ENCODE assay signal across 9 cellular contexts in genomic region chr10:43304079-43304686, GRCh38. TPM values are rescaled to one million over a fixed set of nuclear protein-coding genes. Genes with fewer than 3 reads are reported as not detected.
DNase-seq lines count a peak whose midpoint lies in the region; ATAC-seq and TF ChIP-seq lines count a peak whose summit lies in the region.
"Had no signal": no experiment of that assay in that cellular context is flagged by ENCODE, and none has a peak within 500 bp of the region (broad histone marks: within the 10 kb centered on the region; RNA-seq: fewer than 3 reads in every experiment).

No MANE protein-coding gene starts in this region.

- intact Hi-C loops in lower lobe of right lung (cut with DNase I) (no loop called here), testis (cut with DNase I; ENCODE audit: low total_unique reads) (no loop called here)

- H3K36me3 ChIP-seq in lower lobe of right lung (no peaks in the 10 kb centered on the region), testis (ENCODE audit: low read depth, missing control alignments) (no peaks in the 10 kb centered on the region)

- peak overlapping the region; percentile 68 for H3K27ac Mint-ChIP-seq in activated CD4-positive, alpha-beta T cell treated with anti-CD3 and anti-CD28 coated beads, Interleukin-2, amount 10 ng/mL, durations not matched to agents 7 days and 5 days
- peak overlapping the region in 2 of 5 experiments; percentile 10 to 15 for H3K27ac Mint-ChIP-seq in brain

- peaks cover 29% of the 10 kb centered on the region for H3K27me3 Mint-ChIP-seq in activated CD4-positive, alpha-beta T cell treated with anti-CD3 and anti-CD28 coated beads, Interleukin-2, amount 10 ng/mL, durations not matched to agents 7 days and 5 days
- peaks cover 28% of the 10 kb centered on the region for H3K27me3 Mint-ChIP-seq in brain

- H3K9me3 ChIP-seq in lower lobe of right lung, result no peaks in the 10 kb centered on the region
- H3K9me3 ChIP-seq in testis, result no peaks in the 10 kb centered on the region

- CTCF ChIA-PET in activated CD4-positive, alpha-beta T cell treated with anti-CD3 and anti-CD28 coated beads, Interleukin-2, amount 10 ng/mL, durations not matched to agents 7 days and 5 days (lab: Charles Lee), result interaction anchor here (0.6 to 2.4 kb wide), 7 partner anchors 10 to 62 kb away, joined by 3 to 18 read pairs (median 4); no protein-coding TSS in a partner anchor

- no peak for ATAC-seq in lower lobe of right lung
- ATAC-seq in GM18867 (IDR thresholded peaks at IDR 0.05; ENCODE audit: unreplicated experiment), result no peak

- H3K4me3 Mint-ChIP-seq in activated CD4-positive, alpha-beta T cell treated with anti-CD3 and anti-CD28 coated beads, Interleukin-2, amount 10 ng/mL, durations not matched to agents 7 days and 5 days, result peak overlapping the region; percentile 58
- peak overlapping the region; percentile 70 to 80 (median 77) for H3K4me3 Mint-ChIP-seq in brain

- TF ChIP-seq CTCF in brain (conservative IDR thresholded peaks at IDR 0.05) (no peak), lower lobe of right lung (IDR thresholded peaks at IDR 0.05) (no peak), testis (IDR thresholded peaks at IDR 0.05) (no peak)

- no peak for TF ChIP-seq POLR2A in testis (IDR thresholded peaks at IDR 0.05)

- 27 to 30% methylated on average over 3 of the region's 3 CpGs for WGBS in testis, 2 donors

- peak overlapping the region; percentile 50 for H3K4me3 ChIP-seq in lower lobe of right lung
- H3K4me3 ChIP-seq in testis, result peak overlapping the region; percentile 29 to 36

- H3K36me3 Mint-ChIP-seq in activated CD4-positive, alpha-beta T cell treated with anti-CD3 and anti-CD28 coated beads, Interleukin-2, amount 10 ng/mL, durations not matched to agents 7 days and 5 days (ENCODE audit: low read depth), result peaks cover 37% of the 10 kb centered on the region
- H3K36me3 Mint-ChIP-seq in brain, result no peaks in the 10 kb centered on the region

- H3K4me1 ChIP-seq in lower lobe of right lung (peaks cover 12% of the 10 kb centered on the region), testis (peaks cover 1% of the 10 kb centered on the region)

- H3K27me3 ChIP-seq in lower lobe of right lung (ENCODE audit: low read depth) (no peaks in the 10 kb centered on the region), testis (no peaks in the 10 kb centered on the region)

- peaks cover 61% of the 10 kb centered on the region for H3K4me1 Mint-ChIP-seq in activated CD4-positive, alpha-beta T cell treated with anti-CD3 and anti-CD28 coated beads, Interleukin-2, amount 10 ng/mL, durations not matched to agents 7 days and 5 days
- peaks cover 23% of the 10 kb centered on the region for H3K4me1 Mint-ChIP-seq in brain

- no peak for DNase-seq in activated CD4-positive, alpha-beta T cell treated with anti-CD3 and anti-CD28 coated beads, Interleukin-2, amount 10 ng/mL, durations not matched to agents 7 days and 5 days
- no peak for DNase-seq in activated CD4-positive, alpha-beta T cell treated with anti-CD3 and anti-CD28 coated beads for 1 hour
- no peak for DNase-seq in lower lobe of right lung
- no peak for DNase-seq in testis
- DNase-seq in NOMO-1 treated with dmso at 0.1 percent for 144 hours (lab: John Stamatoyannopoulos, UW; ENCODE audit: unreplicated experiment), result no peak
- DNase-seq in DMS 273 treated with DMSO at 0.1 percent for 48 hours (lab: John Stamatoyannopoulos, UW), result no peak

- POLR2A ChIA-PET in activated CD4-positive, alpha-beta T cell treated with anti-CD3 and anti-CD28 coated beads, Interleukin-2, amount 10 ng/mL, durations not matched to agents 7 days and 5 days (lab: Charles Lee), result no interaction called here

- peaks cover 18% of the 10 kb centered on the region for H3K9me3 Mint-ChIP-seq in activated CD4-positive, alpha-beta T cell treated with anti-CD3 and anti-CD28 coated beads, Interleukin-2, amount 10 ng/mL, durations not matched to agents 7 days and 5 days
- H3K9me3 Mint-ChIP-seq in brain, result peaks cover 0 to 13% (median 8%) of the 10 kb centered on the region in 5 experiments

- H3K27ac ChIP-seq in lower lobe of right lung (peak overlapping the region; percentile 53), testis (no peak overlapping the region)
- H3K27ac ChIP-seq: KMS-11 had no signal

RNA-seq across cellular contexts. Expression of gene RASGEF1A, which starts 37.3 kb away (rescaled TPM):
- 1 to 10 TPM; 1.6 to 2.3 TPM for total RNA-seq in activated CD4-positive, alpha-beta T cell treated with anti-CD3 and anti-CD28 coated beads, Interleukin-2, amount 10 ng/mL, durations not matched to agents 7 days and 5 days
- 3.2 TPM for polyA plus RNA-seq in brain (ENCODE audit: insufficient read depth, low read depth, low replicate concordance)
- 2.7 TPM for total RNA-seq in lower lobe of right lung
- 10 to 100 TPM; 10.9 to 11.7 TPM for total RNA-seq in testis
- polyA plus RNA-seq in testis (ENCODE audit: insufficient read depth, low read depth, low replicate concordance), result 7.8 TPM
